28 cellular contexts compared by ENCODE assay signal in the genomic region with DNA sequence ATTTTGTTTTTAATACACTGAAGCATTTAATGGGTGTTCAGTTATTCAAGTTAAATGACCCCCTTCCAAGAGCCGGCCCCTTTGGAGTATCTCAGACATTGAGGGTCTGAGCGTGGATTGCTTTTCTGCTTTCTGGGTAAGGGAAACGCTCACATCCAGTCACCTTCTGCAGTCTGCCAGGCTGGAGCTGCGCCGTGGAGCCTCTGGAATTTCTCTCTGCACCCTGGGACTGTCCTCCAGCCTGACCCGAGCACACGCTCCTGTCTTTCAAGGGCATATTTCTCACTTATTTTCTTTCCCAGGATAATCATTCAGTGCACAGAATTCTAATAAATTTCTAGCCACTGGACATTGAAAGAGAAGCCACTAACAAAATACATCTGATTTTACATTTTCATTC. TPM values are rescaled to one million over a fixed set of nuclear protein-coding genes. Genes with fewer than 3 reads are reported as not detected.
DNase-seq lines count a peak whose midpoint lies in the region; ATAC-seq, FAIRE-seq and TF ChIP-seq lines count a peak whose summit lies in the region.
"Had no signal": no experiment of that assay in that cellular context is flagged by ENCODE, and none has a peak within 500 bp of the region (broad histone marks: within the 10 kb centered on the region; RNA-seq: fewer than 3 reads in every experiment).

No MANE protein-coding gene starts in this region.

- no peak overlapping the region for H4K12ac ChIP-seq in trophoblast cell (ENCODE audit: low read depth, low read length)

- peak; percentile 91 for ATAC-seq in Right ventricle myocardium superior (ENCODE audit: poor library complexity)
- ATAC-seq in HepG2, result 0 out of 3 replicates have a peak, but pooled peaks have one; percentile 32
- no peak for ATAC-seq in right lobe of liver
- ATAC-seq in left ventricle myocardium superior, result peak; percentile 88
- ATAC-seq in HG02973 (IDR thresholded peaks at IDR 0.05; ENCODE audit: unreplicated experiment), result no peak
- ATAC-seq: A549, HCT116 had no signal

- H3K27me3 ChIP-seq in left ventricle myocardium inferior (ENCODE audit: low read depth), result peaks cover 5% of the 10 kb centered on the region
- H3K27me3 ChIP-seq in HepG2 (ENCODE audit: control insufficient read depth in 1 of 2, insufficient read depth in 2 of 2, low read length in 2 of 2), result peaks cover 2 to 42% of the 10 kb centered on the region in 2 experiments; a peak in 3 of 5 replicates
- H3K27me3 ChIP-seq in right lobe of liver, result no peaks in the 10 kb centered on the region
- H3K27me3 ChIP-seq in parathyroid adenoma (ENCODE audit: control insufficient read depth, insufficient read depth, low read length), result no peaks in the 10 kb centered on the region
- H3K27me3 ChIP-seq in trophoblast cell (ENCODE audit: insufficient read depth, low read length), result no peaks in the 10 kb centered on the region
- H3K27me3 ChIP-seq: BE2C had no signal

- no peak overlapping the region for H3K4me3 ChIP-seq in left ventricle myocardium inferior
- no peak overlapping the region for H3K4me3 ChIP-seq in HepG2 (replicated peaks in 1 of 3; ENCODE audit: insufficient read depth in 1 of 3, low read depth in 2 of 3, low read length in 3 of 3)
- no peak overlapping the region for H3K4me3 ChIP-seq in right lobe of liver
- no peak overlapping the region for H3K4me3 ChIP-seq in parathyroid adenoma (ENCODE audit: low read depth, low read length)
- no peak overlapping the region for H3K4me3 ChIP-seq in trophoblast cell (ENCODE audit: low read depth, low read length)
- H3K4me3 ChIP-seq: A549, GM23248 had no signal

- H3K4ac ChIP-seq in trophoblast cell (ENCODE audit: low read depth, low read length), result no peak overlapping the region

- TF ChIP-seq CTCF in left ventricle myocardium inferior (IDR thresholded peaks at IDR 0.05; ENCODE audit: borderline replicate concordance) (no peak), HepG2 (CRISPR knock-in tag; IDR thresholded peaks at IDR 0.05) (no peak), right lobe of liver (IDR thresholded peaks at IDR 0.05) (no peak), parathyroid adenoma (IDR thresholded peaks at IDR 0.05) (no peak)

- TF ChIP-seq RAD21 in HepG2 (CRISPR knock-in tag; IDR thresholded peaks at IDR 0.05), result no peak

- TF ChIP-seq EP300 in HepG2 (IDR thresholded peaks at IDR 0.05; ENCODE audit: low read depth in 2 of 2, low read length in 2 of 2) (no peak), HepG2 (CRISPR knock-in tag; IDR thresholded peaks at IDR 0.05; ENCODE audit: borderline replicate concordance) (no peak)

- H4K91ac ChIP-seq in trophoblast cell (ENCODE audit: low read depth, low read length), result no peak overlapping the region

- no peak overlapping the region for H3K23ac ChIP-seq in trophoblast cell (ENCODE audit: low read length)

- no peak overlapping the region for H3K18ac ChIP-seq in trophoblast cell (ENCODE audit: low read length)

- WGBS in HepG2 (ENCODE audit: low lambda C conversion rate), result 2% methylated on average over 7 of the region's 7 CpGs
- 42% methylated on average over 7 of the region's 7 CpGs for WGBS in right lobe of liver (ENCODE audit: insufficient coverage, low coverage, low lambda C conversion rate, missing lambda C conversion rate)
- WGBS in trophoblast cell (ENCODE audit: extremely low coverage, insufficient coverage, insufficient read length), result no CpG with 5 or more reads among the region's 7 CpGs

- CTCF ChIA-PET in HepG2 (lab: Yijun Ruan, JAX; ENCODE audit: low intra/inter-chr PET ratio, low total read pairs), result no interaction called here

- H3K79me2 ChIP-seq in HepG2 (ENCODE audit: insufficient read depth, low read length) (no peaks in the 10 kb centered on the region), parathyroid adenoma (no peaks in the 10 kb centered on the region), trophoblast cell (ENCODE audit: control insufficient read depth, insufficient read depth, low read length, poor library complexity) (no peaks in the 10 kb centered on the region)

- H2AK5ac ChIP-seq in trophoblast cell (ENCODE audit: low read length), result no peak overlapping the region

- intact Hi-C loops in Right ventricle myocardium superior (cut with DNase I) (no loop called here), left ventricle myocardium inferior (cut with micrococcal nuclease) (loop anchor here (5.0 kb wide), 1 partner anchor 41 kb away; no protein-coding TSS in a partner anchor), HepG2 (cut with micrococcal nuclease; ENCODE audit: unreplicated experiment) (no loop called here), right lobe of liver (cut with DNase I) (no loop called here), left ventricle myocardium superior (cut with micrococcal nuclease) (loop anchor here (10.0 kb wide), 1 partner anchor 52 kb away; no protein-coding TSS in a partner anchor)

- H3K4me1 ChIP-seq in left ventricle myocardium inferior (no peaks in the 10 kb centered on the region), HepG2 (ENCODE audit: insufficient read depth, low read length) (no peaks in the 10 kb centered on the region), right lobe of liver (no peaks in the 10 kb centered on the region), parathyroid adenoma (peaks cover 10% of the 10 kb centered on the region), trophoblast cell (ENCODE audit: control insufficient read depth in 1 of 2, insufficient read depth in 2 of 2, low read length in 2 of 2) (no peaks in the 10 kb centered on the region)
- H3K4me1 ChIP-seq: A549, BE2C had no signal

- H2AFZ ChIP-seq in HepG2 (ENCODE audit: low read length) (no peak overlapping the region), parathyroid adenoma (peak overlapping the region; percentile 38), trophoblast cell (ENCODE audit: insufficient read depth, low read length, poor library complexity) (no peak overlapping the region)
- H2AFZ ChIP-seq: GM23248 had no signal

- H4K20me1 ChIP-seq in HepG2 (ENCODE audit: insufficient read depth, low read length), result no peaks in the 10 kb centered on the region

- in situ Hi-C loops in HepG2 (cut with HindIII; ENCODE audit: extremely low pct_ligation_motif_present, low pct_unique_long_range_greater_than_20kb), result no loop called here

- no peaks in the 10 kb centered on the region for H3K79me1 ChIP-seq in trophoblast cell (ENCODE audit: low read length)

- no peak overlapping the region for H3K4me2 ChIP-seq in HepG2 (ENCODE audit: low read depth, low read length)
- H3K4me2 ChIP-seq in parathyroid adenoma (ENCODE audit: low read length), result no peak overlapping the region
- no peak overlapping the region for H3K4me2 ChIP-seq in trophoblast cell (ENCODE audit: low read length)
- H3K4me2 ChIP-seq: A549 had no signal

- no peaks in the 10 kb centered on the region for H3K36me3 ChIP-seq in left ventricle myocardium inferior
- no peaks in the 10 kb centered on the region for H3K36me3 ChIP-seq in HepG2 (replicated peaks in 1 of 2; ENCODE audit: control insufficient read depth in 1 of 2, insufficient read depth in 2 of 2, low read length in 2 of 2)
- no peaks in the 10 kb centered on the region for H3K36me3 ChIP-seq in right lobe of liver
- no peaks in the 10 kb centered on the region for H3K36me3 ChIP-seq in parathyroid adenoma (ENCODE audit: control insufficient read depth, insufficient read depth, low read length)
- no peaks in the 10 kb centered on the region for H3K36me3 ChIP-seq in trophoblast cell (ENCODE audit: control insufficient read depth in 1 of 2, insufficient read depth in 2 of 2, low read length in 2 of 2)
- H3K36me3 ChIP-seq: BE2C had no signal

- BruUV-seq in HepG2 (replicated peaks; lab: Mats Ljungman, UMichigan), result no TSS peak

- no peak overlapping the region for H2BK12ac ChIP-seq in trophoblast cell (ENCODE audit: low read length)

- no peak overlapping the region for H3K14ac ChIP-seq in trophoblast cell (ENCODE audit: low read length)

- H3K9me3 ChIP-seq in left ventricle myocardium inferior (replicated peaks) (no peaks in the 10 kb centered on the region), HepG2 (ENCODE audit: low read length) (no peaks in the 10 kb centered on the region), right lobe of liver (no peaks in the 10 kb centered on the region), parathyroid adenoma (ENCODE audit: control insufficient read depth, low read length) (no peaks in the 10 kb centered on the region), trophoblast cell (ENCODE audit: insufficient read depth, low read depth, low read length) (no peaks in the 10 kb centered on the region)
- H3K9me3 ChIP-seq: A549, BE2C had no signal

- TF ChIP-seq POLR2A in HepG2 (IDR thresholded peaks at IDR 0.05; ENCODE audit: insufficient read depth in 1 of 2, low read depth in 2 of 2, low read length in 2 of 2) (no peak), right lobe of liver (IDR thresholded peaks at IDR 0.05) (no peak)

- H2BK120ac ChIP-seq in trophoblast cell (ENCODE audit: insufficient read depth, low read length, poor library complexity), result no peak overlapping the region

- H2BK5ac ChIP-seq in trophoblast cell (ENCODE audit: low read depth, low read length, poor library complexity), result no peak overlapping the region

- POLR2A ChIA-PET in HepG2 (lab: Yijun Ruan, JAX), result no interaction called here

- FAIRE-seq in HepG2 (lab: Jason Lieb, UNC), result no peak
- FAIRE-seq: A549, GM12891, GM18507 had no signal

- no peak overlapping the region for H3K27ac ChIP-seq in left ventricle myocardium inferior (replicated peaks)
- no peak overlapping the region for H3K27ac ChIP-seq in HepG2 (ENCODE audit: extremely low read length, insufficient read depth, low read length)
- no peak overlapping the region for H3K27ac ChIP-seq in right lobe of liver
- H3K27ac ChIP-seq in parathyroid adenoma, result no peak overlapping the region
- H3K27ac ChIP-seq in trophoblast cell (ENCODE audit: low read depth, low read length), result no peak overlapping the region
- H3K27ac ChIP-seq: A549, GM23248 had no signal

- DNase-seq in Right ventricle myocardium superior (no peak), left ventricle myocardium inferior (no peak), HepG2 (ENCODE audit: low spot score) (no peak), right lobe of liver (no peak), left ventricle myocardium superior (peak; percentile 50), trophoblast cell (no peak)
- DNase-seq: 8988T; ACHN; AML-193; BE2C; C1 segment of cervical spinal cord; Calu3; CD4-positive, alpha-beta memory T cell; COR-L47; DMS53; DMS79 treated with DMSO at 0.1 percent for 48 hours; GF-D8; GM23248; H9 had no signal

- H3K9ac ChIP-seq in HepG2 (ENCODE audit: insufficient read depth, low read depth, low read length) (no peak overlapping the region), parathyroid adenoma (no peak overlapping the region), trophoblast cell (ENCODE audit: low read length) (no peak overlapping the region)
- H3K9ac ChIP-seq: GM23248 had no signal

- H4K8ac ChIP-seq in trophoblast cell (ENCODE audit: low read depth, low read length), result no peak overlapping the region

RNA-seq across cellular contexts. Expression of gene FAM240B, which starts 13.4 kb away (rescaled TPM):
- total RNA-seq in Right ventricle myocardium superior, result not detected
- total RNA-seq in left ventricle myocardium inferior, result not detected
- not detected in 2 replicates for total RNA-seq in HepG2 (2016; rRNA removed; fragmentation: Illumina TruSeq; extraction: Trizol)
- total RNA-seq in HepG2 (2016; cell fraction: cytosol; rRNA removed; fragmentation: Illumina TruSeq; extraction: Trizol; ENCODE audit: low read depth), result not detected in 2 replicates
- not detected in 2 replicates for total RNA-seq in HepG2 (2016; cell fraction: insoluble cytoplasmic fraction; rRNA removed; fragmentation: Illumina TruSeq; extraction: Trizol)
- total RNA-seq in HepG2 (2016; cell fraction: membrane; rRNA removed; fragmentation: Illumina TruSeq; extraction: Trizol), result not detected in 2 replicates
- not detected in 2 replicates for total RNA-seq in HepG2 (2016; cell fraction: nucleus; rRNA removed; fragmentation: Illumina TruSeq; extraction: Trizol)
- not detected in 2 replicates for polyA plus RNA-seq in HepG2 (2011; rRNA removed)
- polyA plus RNA-seq in HepG2 (2011; cell fraction: cytosol; rRNA removed), result not detected in 2 replicates
- not detected in 2 replicates for polyA plus RNA-seq in HepG2 (2011; cell fraction: nucleus; rRNA removed)
- polyA plus RNA-seq in HepG2 (2012), result not detected in 2 replicates
- polyA plus RNA-seq in HepG2 (2016; cell fraction: cytosol; fragmentation: Illumina TruSeq; extraction: Trizol; ENCODE audit: low read depth), result not detected in 2 replicates
- not detected in 2 replicates for polyA plus RNA-seq in HepG2 (2016; cell fraction: insoluble cytoplasmic fraction; fragmentation: Illumina TruSeq; extraction: Trizol; ENCODE audit: low read depth)
- polyA plus RNA-seq in HepG2 (2016; cell fraction: membrane; fragmentation: Illumina TruSeq; extraction: Trizol; ENCODE audit: low read depth), result not detected in 2 replicates
- not detected in 2 replicates for polyA plus RNA-seq in HepG2 (2016; cell fraction: nucleus; fragmentation: Illumina TruSeq; extraction: Trizol; ENCODE audit: insufficient read depth, low read depth)
- not detected in 2 replicates for polyA minus RNA-seq in HepG2 (2011; rRNA and poly(A)+ RNA removed; ENCODE audit: low replicate concordance)
- polyA minus RNA-seq in HepG2 (2011; cell fraction: cytosol; rRNA and poly(A)+ RNA removed), result not detected in 2 replicates
- polyA minus RNA-seq in HepG2 (2011; cell fraction: nucleus; rRNA and poly(A)+ RNA removed), result not detected in 2 replicates
- not detected for total RNA-seq in right lobe of liver
- total RNA-seq in left ventricle myocardium superior, result not detected
- 0.10 TPM in 1 of 2 replicates, not detected in the other for polyA plus RNA-seq in trophoblast cell (2013)
- total RNA-seq: Calu3; CD4-positive, alpha-beta memory T cell; Daoy; G401; GM23248; H4; H9 had no signal
- polyA plus RNA-seq: A549; CD4-positive, alpha-beta memory T cell; GM23248 had no signal

Comparison
In these comparisons a context has a peak if more than half of its experiments do, and no peak if none do; other contexts are left out.
1. ATAC-seq: peak in Right ventricle myocardium superior (single experiment), HepG2 (single experiment) and left ventricle myocardium superior (single experiment); none in right lobe of liver (0 of 4) and HG02973 (single experiment).
2. intact Hi-C loops: an anchor here in left ventricle myocardium inferior (5.0 kb wide) and left ventricle myocardium superior (10.0 kb wide); none called in Right ventricle myocardium superior, HepG2 and right lobe of liver.